Comparison of ENCODE assay signal across 10 cellular contexts in the genomic region with DNA sequence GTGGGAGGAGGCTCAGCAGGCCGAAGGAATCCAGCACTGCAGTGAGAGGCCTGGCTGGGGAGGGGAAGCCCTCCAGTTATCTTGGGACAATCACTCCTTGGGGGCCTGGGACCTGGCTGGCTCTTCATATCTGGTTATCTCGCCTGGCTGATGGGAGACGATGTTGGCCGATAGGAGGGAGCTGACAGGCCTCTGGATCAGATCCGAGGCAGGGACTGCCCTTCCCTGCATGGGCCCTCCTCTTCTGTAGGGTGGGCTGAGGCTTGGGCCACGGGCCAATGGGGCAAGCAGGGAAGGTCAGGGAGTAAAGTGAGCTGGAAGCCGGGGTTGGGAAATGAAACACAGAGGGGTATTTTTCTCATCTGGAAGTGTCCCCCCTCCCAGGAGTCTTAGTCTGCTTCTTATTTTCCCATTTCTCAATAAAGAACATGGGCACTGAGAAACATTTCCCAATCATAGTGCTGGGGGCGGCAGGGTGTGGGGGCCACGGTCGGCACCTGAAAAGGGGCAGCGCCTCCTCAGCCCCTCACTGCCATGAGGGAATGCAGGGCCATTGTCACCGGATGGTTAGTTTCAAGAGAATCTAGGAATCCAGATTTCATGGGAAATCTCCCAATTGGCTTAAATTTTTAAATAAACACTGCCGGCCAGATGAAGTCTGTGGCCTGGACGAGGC. TPM values are rescaled to one million over a fixed set of nuclear protein-coding genes. Genes with fewer than 3 reads are reported as not detected.
DNase-seq lines count a peak whose midpoint lies in the region; ATAC-seq and TF ChIP-seq lines count a peak whose summit lies in the region.
"Had no signal": no experiment of that assay in that cellular context is flagged by ENCODE, and none has a peak within 500 bp of the region (broad histone marks: within the 10 kb centered on the region; RNA-seq: fewer than 3 reads in every experiment).

No MANE protein-coding gene starts in this region.

- no peaks in the 10 kb centered on the region for H3K9me3 Mint-ChIP-seq in memory B cell

- peak overlapping the region; percentile 43; the same call in 1 of the 2 replicates for H3K9ac ChIP-seq in Karpas-422 (ENCODE audit: low read length)

- TF ChIP-seq POLR2A in stomach (IDR thresholded peaks at IDR 0.05) = no peak

- peaks cover 10% of the 10 kb centered on the region; the same call in 1 of the 2 replicates for H4K20me1 ChIP-seq in Karpas-422 (ENCODE audit: insufficient read depth, low read depth, low read length)

- peaks cover 4% of the 10 kb centered on the region; the same call in 1 of the 2 replicates for H3K79me2 ChIP-seq in Karpas-422 (ENCODE audit: low read length)

- H3K27ac ChIP-seq in Karpas-422 (ENCODE audit: low read length) = no peak overlapping the region
- peak overlapping the region; percentile 10 for H3K27ac ChIP-seq in cingulate gyrus (ENCODE audit: low read depth, low read length)
- H3K27ac ChIP-seq in stomach = peak overlapping the region; percentile 76 to 90 (median 87)

- H3K4me1 ChIP-seq in Karpas-422 (ENCODE audit: low read length) (peaks cover 34% of the 10 kb centered on the region), stomach (peaks cover 51 to 87% (median 63%) of the 10 kb centered on the region in 4 donors)

- no peak for TF ChIP-seq EP300 in stomach (IDR thresholded peaks at IDR 0.05)

- H3K9me2 ChIP-seq in Karpas-422 (replicated peaks; ENCODE audit: insufficient read depth, low read length) = no peaks in the 10 kb centered on the region

- peak overlapping the region; percentile 45 for H3K4me2 ChIP-seq in Karpas-422 (ENCODE audit: low read depth, low read length, poor library complexity, severe bottlenecking)

- no peak for ATAC-seq in memory B cell (ENCODE audit: low read depth)
- no peak for ATAC-seq in HG02678 (IDR thresholded peaks at IDR 0.05; ENCODE audit: unreplicated experiment)

- H3K4me3 Mint-ChIP-seq in memory B cell = no peak overlapping the region

- no peak for TF ChIP-seq CTCF in stomach (IDR thresholded peaks at IDR 0.05)

- H3K9me3 ChIP-seq in Karpas-422 (ENCODE audit: low read length) (no peaks in the 10 kb centered on the region), stomach (no peaks in the 10 kb centered on the region)

- H2AFZ ChIP-seq in Karpas-422 (ENCODE audit: low read length) = no peak overlapping the region

- H3K36me3 ChIP-seq in Karpas-422 (ENCODE audit: insufficient read depth, low read length) = 0 out of 2 replicates have a peak, but pooled peaks cover 12% of the 10 kb centered on the region
- H3K36me3 ChIP-seq in stomach = peaks cover 8 to 39% (median 33%) of the 10 kb centered on the region in 4 donors

- H3K4me1 Mint-ChIP-seq in memory B cell = peaks cover 32% of the 10 kb centered on the region

- H3K36me3 Mint-ChIP-seq in memory B cell = peaks cover 16% of the 10 kb centered on the region

- intact Hi-C loops in stomach (cut with DNase I; ENCODE audit: low total_unique reads) = no loop called here

- peak overlapping the region; percentile 97 for H3K27ac Mint-ChIP-seq in memory B cell

- H3K4me3 ChIP-seq in Karpas-422 (ENCODE audit: low read length) (no peak overlapping the region), stomach (no peak overlapping the region)

- no peaks in the 10 kb centered on the region for H3K27me3 Mint-ChIP-seq in memory B cell

- DNase-seq in Karpas-422 (no peak), memory B cell (ENCODE audit: low spot score in 2 of 2) (no peak), stomach (no peak), SKM-1 (lab: John Stamatoyannopoulos, UW; ENCODE audit: unreplicated experiment) (no peak), NCI-H510A treated with DMSO at 0.1 percent for 48 hours (lab: John Stamatoyannopoulos, UW) (no peak), AG08395 (ENCODE audit: low spot score) (no peak)
- DNase-seq: NCI-H526 had no signal

- H3K27me3 ChIP-seq in Karpas-422 (ENCODE audit: low read length) (no peaks in the 10 kb centered on the region), stomach (no peaks in the 10 kb centered on the region)

- 43 to 52% (median 48%) methylated on average over 13 to 14 of the region's 14 CpGs for WGBS in stomach, 5 donors

RNA-seq across cellular contexts. Expression of a gene that starts 25.3 kb away (rescaled TPM):
- total RNA-seq in Karpas-422 (2014; rRNA removed; shearing (Covaris generic); ENCODE audit: low replicate concordance) = 7.7 and 8.5 TPM in 2 replicates
- total RNA-seq in stomach = 10 to 100 TPM in 3 of 5 donors, 1 to 10 TPM in 2; 2.3 to 27.5 (median 15.2) TPM
- 10 to 100 TPM; 43.5 to 57.7 (median 57.5) TPM for polyA plus RNA-seq in stomach

RNA-seq across cellular contexts. Expression of a gene that starts 31.2 kb away (rescaled TPM):
- total RNA-seq in Karpas-422 (2014; rRNA removed; shearing (Covaris generic); ENCODE audit: low replicate concordance) = 39.9 and 41.5 TPM in 2 replicates
- total RNA-seq in stomach = 100 to 1,000 TPM in 1 of 5 donors, 10 to 100 TPM in 4; 31.6 to 471 (median 69.8) TPM
- 10 to 100 TPM; 40.7 to 47.4 (median 47.2) TPM for polyA plus RNA-seq in stomach

RNA-seq across cellular contexts. Expression of a gene that starts 53.1 kb away (rescaled TPM):
- not detected in 2 replicates for total RNA-seq in Karpas-422 (2014; rRNA removed; shearing (Covaris generic); ENCODE audit: low replicate concordance)
- not detected for total RNA-seq in stomach
- polyA plus RNA-seq in stomach = not detected
- total RNA-seq: mesenteric fat pad had no signal
